In the genomic region with DNA sequence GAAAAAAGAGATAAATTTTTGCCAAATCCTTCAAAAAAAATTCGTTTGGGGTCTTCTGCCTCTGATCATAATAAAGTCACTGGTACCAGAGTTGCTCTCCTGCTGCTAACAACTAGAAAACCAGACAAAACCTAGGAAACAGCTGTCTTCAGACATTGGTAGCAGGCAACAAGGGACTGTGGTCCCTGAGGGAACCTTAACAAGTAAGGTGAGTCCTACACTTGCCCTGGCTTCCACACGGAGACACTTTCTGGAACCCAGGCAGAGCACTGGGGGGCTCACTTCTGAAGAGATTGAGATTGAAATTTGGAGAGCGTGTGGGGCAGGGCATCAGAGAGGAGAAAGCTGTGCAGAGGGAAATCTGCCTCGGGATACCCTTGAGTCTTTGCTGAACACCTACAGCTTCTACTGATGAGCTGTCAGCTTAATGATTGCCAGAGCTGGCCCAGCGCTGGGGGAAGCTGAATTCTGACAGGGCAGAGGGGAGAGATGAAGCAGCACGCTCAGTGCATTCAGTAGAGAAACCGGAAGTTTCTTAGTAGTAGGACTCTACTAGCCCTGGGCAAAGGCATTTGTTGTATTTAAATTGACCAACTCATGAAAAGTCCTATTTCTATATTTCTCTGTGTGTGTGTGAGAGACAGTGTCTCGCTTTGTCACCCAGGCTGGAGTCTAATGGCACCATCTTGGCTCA, we compare ENCODE assay signal across 20 cellular contexts. TPM values are rescaled to one million over a fixed set of nuclear protein-coding genes. Genes with fewer than 3 reads are reported as not detected.
DNase-seq lines count a peak whose midpoint lies in the region; ATAC-seq, FAIRE-seq and TF ChIP-seq lines count a peak whose summit lies in the region.
"Had no signal": no experiment of that assay in that cellular context is flagged by ENCODE, and none has a peak within 500 bp of the region (broad histone marks: within the 10 kb centered on the region; RNA-seq: fewer than 3 reads in every experiment).

No MANE protein-coding gene starts in this region.

- WGBS in pancreas, 2 donors = 54 to 59% methylated on average over 8 of the region's 8 CpGs
- 63 to 71% methylated on average over 8 of the region's 8 CpGs for WGBS in lower leg skin, 2 donors

- intact Hi-C loops in pancreas (cut with DNase I) = no loop called here
- intact Hi-C loops in posterior cingulate gyrus (cut with DNase I) = no loop called here
- intact Hi-C loops in lower leg skin (cut with DNase I; ENCODE audit: low total_unique reads) = no loop called here

- peaks cover under 1 to 15% (median 6%) of the 10 kb centered on the region in 3 donors for H3K4me1 ChIP-seq in pancreas
- H3K4me1 ChIP-seq: ascending aorta had no signal

- peak in 3 of 4 donors; percentile 21 to 53 (median 45) for ATAC-seq in pancreas
- ATAC-seq: activated naive CD4-positive, alpha-beta T cell treated with anti-CD3 and anti-CD28 coated beads, Interleukin-2, amount 50 U/mL, for 72 hours had no signal

- FAIRE-seq in pancreas (lab: Jason Lieb, UNC) (no peak), urothelium cell line (lab: Jason Lieb, UNC) (no peak)
- FAIRE-seq: H54, islet of Langerhans had no signal

- no peak for TF ChIP-seq POLR2A in lower leg skin (IDR thresholded peaks at IDR 0.05)

- H3K36me3 ChIP-seq in pancreas = no peaks in the 10 kb centered on the region
- H3K36me3 ChIP-seq: ascending aorta had no signal

- TF ChIP-seq CTCF in pancreas (IDR thresholded peaks at IDR 0.05) (no peak), lower leg skin (IDR thresholded peaks at IDR 0.05) (no peak)

- H3K27me3 ChIP-seq in pancreas = no peaks in the 10 kb centered on the region
- H3K27me3 ChIP-seq: ascending aorta had no signal

- DNase-seq in DMS53 treated with DMSO at 0.1 percent for 48 hours (lab: John Stamatoyannopoulos, UW; ENCODE audit: unreplicated experiment) (peak; percentile 28), HT-29 (ENCODE audit: low spot score) (peak; percentile 63), glomerular visceral epithelial cell (ENCODE audit: extremely low spot score) (peak; percentile 84), pancreas (no peak), posterior cingulate gyrus (no peak), urothelium cell line (ENCODE audit: low spot score) (no peak), lower leg skin (ENCODE audit: low spot score in 2 of 2) (no peak)
- DNase-seq: activated CD4-positive, alpha-beta memory T cell treated with anti-CD3 and anti-CD28 coated beads for 36 hours; C1 segment of cervical spinal cord; caudate nucleus; dermis blood vessel endothelial cell; NCI-H2029 treated with DMSO at 0.1 percent for 48 hours; NCI-H226; Right ventricle myocardium superior; substantia nigra had no signal

- no peaks in the 10 kb centered on the region for H3K9me3 ChIP-seq in pancreas
- H3K9me3 ChIP-seq: ascending aorta had no signal

- H3K4me3 ChIP-seq in pancreas (no peak overlapping the region), lower leg skin (ENCODE audit: low read depth, poor library complexity, severe bottlenecking) (no peak overlapping the region)
- H3K4me3 ChIP-seq: ascending aorta, skin epidermis had no signal

- H3K27ac ChIP-seq in pancreas = no peak overlapping the region
- H3K27ac ChIP-seq: ascending aorta, skin epidermis had no signal

RNA-seq across cellular contexts. Expression of a gene that starts 18.5 kb away (rescaled TPM):
- total RNA-seq in HT-29 (2014; rRNA removed; shearing (Covaris generic)) = 16.7 and 19.8 TPM in 2 replicates
- total RNA-seq in pancreas = 10 to 100 TPM in 1 of 6 donors, 1 to 10 TPM in 5; 6.6 to 10.2 (median 7.5) TPM
- 1 to 10 TPM; 3.5 to 7.5 TPM for polyA plus RNA-seq in pancreas
- total RNA-seq in lower leg skin = 100 to 1,000 TPM in 1 of 4 donors, 10 to 100 TPM in 3; 63.1 to 106 (median 94.1) TPM

Comparison
In these comparisons a context has a peak if more than half of its experiments do, and no peak if none do; other contexts are left out.
1. DNase-seq: peak in DMS53 treated with DMSO at 0.1 percent for 48 hours (single experiment), HT-29 (single experiment) and glomerular visceral epithelial cell (single experiment); none in pancreas (0 of 6), posterior cingulate gyrus (0 of 10), urothelium cell line (single experiment) and lower leg skin (0 of 2).